In genomic region chr19:4972509-4973230, GRCh38 we compare ENCODE assay signal across 11 cellular contexts. TPM values are rescaled to one million over a fixed set of nuclear protein-coding genes. Genes with fewer than 3 reads are reported as not detected.
DNase-seq lines count a peak whose midpoint lies in the region; ATAC-seq and TF ChIP-seq lines count a peak whose summit lies in the region.
"Had no signal": no experiment of that assay in that cellular context is flagged by ENCODE, and none has a peak within 500 bp of the region (broad histone marks: within the 10 kb centered on the region; RNA-seq: fewer than 3 reads in every experiment).

No MANE protein-coding gene starts in this region.

- no peaks in the 10 kb centered on the region for H3F3A ChIP-seq in OCI-LY1 (ENCODE audit: insufficient read depth, low read length)

- DNase-seq in EH (ENCODE audit: low read depth) (peak; percentile 74), epithelial cell of esophagus (ENCODE audit: low read depth) (peak; percentile 39), progenitor cell of endocrine pancreas (ENCODE audit: low spot score, unreplicated experiment) (no peak), HuH-7.5 (ENCODE audit: low spot score) (no peak), NCI-H187 treated with DMSO at 0.1 percent for 48 hours (lab: John Stamatoyannopoulos, UW) (no peak), Right ventricle myocardium superior (no peak)
- DNase-seq: naive thymus-derived CD4-positive, alpha-beta T cell had no signal

- H3K4me2 ChIP-seq in OCI-LY1 (ENCODE audit: low read length), result peak overlapping the region; percentile 77; the same call in 1 of the 2 replicates
- H3K4me2 ChIP-seq: KMS-11 had no signal

- no peaks in the 10 kb centered on the region for H3K9me2 ChIP-seq in OCI-LY1 (ENCODE audit: low read depth, low read length)

- no peaks in the 10 kb centered on the region for H3K9me3 ChIP-seq in OCI-LY1 (ENCODE audit: low read length)

- no peak overlapping the region for H3K9ac ChIP-seq in OCI-LY1 (ENCODE audit: low read length)
- H3K9ac ChIP-seq: KMS-11 had no signal

- ATAC-seq in Right ventricle myocardium superior (ENCODE audit: poor library complexity) (no peak), HG03460 (IDR thresholded peaks at IDR 0.05; ENCODE audit: unreplicated experiment) (no peak)
- ATAC-seq: naive thymus-derived CD4-positive, alpha-beta T cell had no signal

- TF ChIP-seq CTCF in OCI-LY1 (IDR thresholded peaks at IDR 0.05; ENCODE audit: low read length) (no peak), epithelial cell of esophagus (IDR thresholded peaks at IDR 0.05; ENCODE audit: insufficient read depth, low read depth, low read length, missing control alignments) (no peak), progenitor cell of endocrine pancreas (IDR thresholded peaks at IDR 0.05; ENCODE audit: unreplicated experiment) (no peak)

- intact Hi-C loops in Right ventricle myocardium superior (cut with DNase I), result no loop called here

- H3K27ac ChIP-seq in OCI-LY1 (ENCODE audit: low read depth, low read length, poor library complexity, severe bottlenecking), result peak overlapping the region; percentile 24
- H3K27ac ChIP-seq: KMS-11 had no signal

- H4K20me1 ChIP-seq in OCI-LY1 (ENCODE audit: insufficient read depth, low read length), result no peaks in the 10 kb centered on the region

- peaks cover 3% of the 10 kb centered on the region for H3K36me3 Mint-ChIP-seq in progenitor cell of endocrine pancreas (ENCODE audit: insufficient read depth)
- H3K36me3 Mint-ChIP-seq: activated naive CD8-positive, alpha-beta T cell had no signal

- H3K79me2 ChIP-seq in OCI-LY1 (ENCODE audit: insufficient read depth, low read length), result no peaks in the 10 kb centered on the region

- H3K4me3 ChIP-seq in OCI-LY1 (ENCODE audit: low read depth, low read length, poor library complexity, severe bottlenecking) (no peak overlapping the region), epithelial cell of esophagus (ENCODE audit: low read length) (no peak overlapping the region)

- H3K4me3 Mint-ChIP-seq in progenitor cell of endocrine pancreas (ENCODE audit: low read depth), result peak overlapping the region; percentile 31

- H3K27me3 ChIP-seq in OCI-LY1 (ENCODE audit: insufficient read depth, low read length), result no peaks in the 10 kb centered on the region

- H2AFZ ChIP-seq in OCI-LY1 (ENCODE audit: low read length), result no peak overlapping the region

- no peaks in the 10 kb centered on the region for H3K27me3 Mint-ChIP-seq in progenitor cell of endocrine pancreas
- H3K27me3 Mint-ChIP-seq: activated naive CD8-positive, alpha-beta T cell; naive thymus-derived CD4-positive, alpha-beta T cell had no signal

- no peaks in the 10 kb centered on the region for H3K9me3 Mint-ChIP-seq in progenitor cell of endocrine pancreas (ENCODE audit: low read depth)
- H3K9me3 Mint-ChIP-seq: naive thymus-derived CD4-positive, alpha-beta T cell had no signal

- H3K36me3 ChIP-seq in OCI-LY1 (ENCODE audit: insufficient read depth, low read length), result peaks cover under 1% of the 10 kb centered on the region; the same call in 1 of the 2 replicates

- H3K4me1 Mint-ChIP-seq in progenitor cell of endocrine pancreas (ENCODE audit: low read depth), result peaks cover 30% of the 10 kb centered on the region

- peak overlapping the region; percentile 62 for H3K27ac Mint-ChIP-seq in progenitor cell of endocrine pancreas
- H3K27ac Mint-ChIP-seq: activated naive CD8-positive, alpha-beta T cell had no signal

- H3K4me1 ChIP-seq in OCI-LY1 (ENCODE audit: insufficient read depth, low read length, severe bottlenecking), result peaks cover 71% of the 10 kb centered on the region

RNA-seq across cellular contexts. Expression of gene KDM4B, which starts 3.8 kb away (rescaled TPM):
- 59.6 TPM in 2 replicates for total RNA-seq in progenitor cell of endocrine pancreas
- 34.6 TPM for total RNA-seq in Right ventricle myocardium superior

Comparison
In these comparisons a context has a peak if more than half of its experiments do, and no peak if none do; other contexts are left out.
1. DNase-seq: peak in EH (single experiment) and epithelial cell of esophagus (single experiment); none in progenitor cell of endocrine pancreas (single experiment), HuH-7.5 (single experiment), NCI-H187 treated with DMSO at 0.1 percent for 48 hours (single experiment) and Right ventricle myocardium superior (single experiment).